Comparison of ENCODE assay signal across 21 cellular contexts in the genomic region with DNA sequence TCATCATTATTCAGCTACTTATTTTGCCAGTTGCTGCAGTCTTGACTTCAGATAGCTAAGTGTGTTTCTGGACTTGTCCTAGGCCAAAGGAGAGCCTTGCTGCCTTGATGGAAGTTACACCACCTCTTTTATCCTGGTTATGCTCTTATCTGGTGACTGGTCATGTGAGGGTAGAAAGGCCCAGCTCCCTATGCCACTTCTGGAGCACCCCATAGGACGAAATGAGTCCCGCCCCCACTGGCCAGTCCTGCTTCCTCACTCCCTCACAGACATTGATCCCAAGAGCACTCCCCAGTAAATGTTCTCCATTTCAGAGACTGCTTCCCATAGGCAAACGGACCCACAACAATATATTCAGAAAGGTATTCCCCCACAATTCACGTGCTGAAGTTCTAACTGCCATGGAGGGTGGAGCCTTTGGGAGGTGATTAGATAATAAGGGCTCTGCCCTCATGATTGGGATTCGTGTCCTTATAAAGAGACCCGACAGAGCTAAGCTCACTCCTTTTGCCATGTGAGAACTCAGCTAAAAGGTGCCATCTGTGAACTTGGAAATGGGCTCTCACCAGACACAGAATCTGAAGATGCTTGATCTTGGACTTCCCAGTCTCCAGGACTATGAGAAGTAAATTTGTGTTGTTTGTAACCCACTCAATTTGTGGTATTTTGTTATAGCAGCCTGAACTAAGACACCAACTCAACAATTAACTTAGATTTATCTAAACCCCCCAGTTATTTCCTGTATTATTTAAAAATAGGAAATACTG. TPM values are rescaled to one million over a fixed set of nuclear protein-coding genes. Genes with fewer than 3 reads are reported as not detected.
DNase-seq lines count a peak whose midpoint lies in the region; ATAC-seq, FAIRE-seq and TF ChIP-seq lines count a peak whose summit lies in the region.
"Had no signal": no experiment of that assay in that cellular context is flagged by ENCODE, and none has a peak within 500 bp of the region (broad histone marks: within the 10 kb centered on the region; RNA-seq: fewer than 3 reads in every experiment).

No MANE protein-coding gene starts in this region.

- no TSS peak for BruUV-seq in HepG2 (replicated peaks; lab: Mats Ljungman, UMichigan)

- H3K4me2 ChIP-seq in HepG2 (ENCODE audit: low read depth, low read length) = no peak overlapping the region
- H3K4me2 ChIP-seq: A549, KMS-11 had no signal

- peak overlapping the region; percentile 29 for H3K27ac ChIP-seq in WERI-Rb-1
- no peak overlapping the region for H3K27ac ChIP-seq in HepG2 (ENCODE audit: extremely low read length, insufficient read depth, low read length)
- H3K27ac ChIP-seq: A549, KMS-11 had no signal

- H3K4me1 ChIP-seq in HepG2 (ENCODE audit: insufficient read depth, low read length) = peaks cover 47% of the 10 kb centered on the region

- no peak for TF ChIP-seq POLR2A in HepG2 (IDR thresholded peaks at IDR 0.05; ENCODE audit: insufficient read depth in 1 of 2, low read depth in 2 of 2, low read length in 2 of 2)

- FAIRE-seq in D721Med (lab: Jason Lieb, UNC) (peak; percentile 84), HepG2 (lab: Jason Lieb, UNC) (no peak)
- FAIRE-seq: A549, GM12892 had no signal

- ATAC-seq in HepG2 = no peak
- ATAC-seq: A549 had no signal

- no peaks in the 10 kb centered on the region for H3K27me3 ChIP-seq in WERI-Rb-1 (ENCODE audit: insufficient read depth, low read depth, severe bottlenecking)
- no peaks in the 10 kb centered on the region for H3K27me3 ChIP-seq in HepG2 (ENCODE audit: control insufficient read depth in 1 of 2, insufficient read depth in 2 of 2, low read length in 2 of 2)

- in situ Hi-C loops in HepG2 (cut with HindIII; ENCODE audit: extremely low pct_ligation_motif_present, low pct_unique_long_range_greater_than_20kb) = loop anchor here (5.0 to 25.0 kb wide), 2 partner anchors 113 to 578 kb away; no protein-coding TSS in a partner anchor

- H3K9ac ChIP-seq in HepG2 (ENCODE audit: insufficient read depth, low read depth, low read length) = no peak overlapping the region
- H3K9ac ChIP-seq: KMS-11 had no signal

- DNase-seq in D721Med (ENCODE audit: insufficient read length, low spot score) (no peak), WERI-Rb-1 (peak; percentile 40), HepG2 (ENCODE audit: low spot score) (no peak), T-helper 9 cell (no peak), SHP77 (lab: John Stamatoyannopoulos, UW) (no peak)
- DNase-seq in activated CD4-positive, alpha-beta T cell treated with anti-CD3 and anti-CD28 coated beads, Interleukin-2, amount 50 U/mL, for 1 hour = no peak
- DNase-seq: CD4-positive, alpha-beta memory T cell; DMS79; HFFc6; NCI-H1417; NCI-H187; NCI-H2107; NCI-H510A; NCI-H748 treated with DMSO at 0.1 percent for 48 hours; OCI-M1; RPMI8226 had no signal

- intact Hi-C loops in HepG2 (cut with micrococcal nuclease; ENCODE audit: unreplicated experiment) = loop anchor here (1.0 kb wide), 1 partner anchor 343 kb away; no protein-coding TSS in a partner anchor

- H3K9me3 ChIP-seq in WERI-Rb-1 (ENCODE audit: severe bottlenecking) (no peaks in the 10 kb centered on the region), HepG2 (ENCODE audit: low read length) (no peaks in the 10 kb centered on the region)
- H3K9me3 ChIP-seq: A549 had no signal

- H3K36me3 ChIP-seq in WERI-Rb-1 (no peaks in the 10 kb centered on the region), HepG2 (replicated peaks in 1 of 2; ENCODE audit: control insufficient read depth in 1 of 2, insufficient read depth in 2 of 2, low read length in 2 of 2) (no peaks in the 10 kb centered on the region)

- CTCF ChIA-PET in HepG2 (lab: Yijun Ruan, JAX; ENCODE audit: low intra/inter-chr PET ratio, low total read pairs) = interaction anchor here (4.2 kb wide), 1 partner anchor 21 kb away, joined by 40 read pairs; the partner anchor contains the start of gene ELOVL2

- no peaks in the 10 kb centered on the region for H4K20me1 ChIP-seq in HepG2 (ENCODE audit: insufficient read depth, low read length)

- H2AFZ ChIP-seq in HepG2 (ENCODE audit: low read length) = no peak overlapping the region

- TF ChIP-seq CTCF in D721Med (IDR thresholded peaks at IDR 0.05; ENCODE audit: insufficient read depth, missing control alignments) = no peak
- no peak for TF ChIP-seq CTCF in WERI-Rb-1 (IDR thresholded peaks at IDR 0.05; ENCODE audit: low read depth, low read length)
- no peak for TF ChIP-seq CTCF in HepG2 (CRISPR knock-in tag; IDR thresholded peaks at IDR 0.05)

- POLR2A ChIA-PET in HepG2 (lab: Yijun Ruan, JAX) = interaction anchor here (1.2 to 2.3 kb wide), 4 partner anchors 9 to 114 kb away, joined by 3 to 17 read pairs (median 8); no protein-coding TSS in a partner anchor

- TF ChIP-seq EP300 in HepG2 (IDR thresholded peaks at IDR 0.05; ENCODE audit: low read depth in 2 of 2, low read length in 2 of 2) = no peak
- no peak for TF ChIP-seq EP300 in HepG2 (CRISPR knock-in tag; IDR thresholded peaks at IDR 0.05; ENCODE audit: borderline replicate concordance)

- TF ChIP-seq RAD21 in HepG2 (CRISPR knock-in tag; IDR thresholded peaks at IDR 0.05) = no peak

- WGBS in HepG2 (ENCODE audit: low lambda C conversion rate) = 91% methylated on average over 6 of the region's 6 CpGs

- H3K4me3 ChIP-seq in WERI-Rb-1 (ENCODE audit: low read depth, low read length) (no peak overlapping the region), HepG2 (replicated peaks in 1 of 3; ENCODE audit: insufficient read depth in 1 of 3, low read depth in 2 of 3, low read length in 3 of 3) (no peak overlapping the region; a peak in 1 of 6 replicates)
- H3K4me3 ChIP-seq: A549 had no signal

- no peaks in the 10 kb centered on the region for H3K79me2 ChIP-seq in HepG2 (ENCODE audit: insufficient read depth, low read length)

RNA-seq across cellular contexts. Expression of gene ELOVL2, which starts 21.5 kb away (rescaled TPM):
- 60.1 and 65.4 TPM in 2 replicates for total RNA-seq in HepG2 (2016; rRNA removed; fragmentation: Illumina TruSeq; extraction: Trizol)
- 16.2 and 17.4 TPM in 2 replicates for total RNA-seq in HepG2 (2016; cell fraction: cytosol; rRNA removed; fragmentation: Illumina TruSeq; extraction: Trizol; ENCODE audit: low read depth)
- 56.0 and 65.6 TPM in 2 replicates for total RNA-seq in HepG2 (2016; cell fraction: insoluble cytoplasmic fraction; rRNA removed; fragmentation: Illumina TruSeq; extraction: Trizol)
- 63.8 and 70.3 TPM in 2 replicates for total RNA-seq in HepG2 (2016; cell fraction: membrane; rRNA removed; fragmentation: Illumina TruSeq; extraction: Trizol)
- 58.7 and 63.1 TPM in 2 replicates for total RNA-seq in HepG2 (2016; cell fraction: nucleus; rRNA removed; fragmentation: Illumina TruSeq; extraction: Trizol)
- 32.1 and 43.6 TPM in 2 replicates for polyA plus RNA-seq in HepG2 (2011; rRNA removed)
- 20.8 and 31.9 TPM in 2 replicates for polyA plus RNA-seq in HepG2 (2011; cell fraction: cytosol; rRNA removed)
- polyA plus RNA-seq in HepG2 (2011; cell fraction: nucleus; rRNA removed) = 13.8 and 15.2 TPM in 2 replicates
- polyA plus RNA-seq in HepG2 (2012) = 48.1 and 62.3 TPM in 2 replicates
- 17.6 and 20.3 TPM in 2 replicates for polyA plus RNA-seq in HepG2 (2016; cell fraction: cytosol; fragmentation: Illumina TruSeq; extraction: Trizol; ENCODE audit: low read depth)
- 68.4 and 70.1 TPM in 2 replicates for polyA plus RNA-seq in HepG2 (2016; cell fraction: insoluble cytoplasmic fraction; fragmentation: Illumina TruSeq; extraction: Trizol; ENCODE audit: low read depth)
- 54.8 and 56.6 TPM in 2 replicates for polyA plus RNA-seq in HepG2 (2016; cell fraction: membrane; fragmentation: Illumina TruSeq; extraction: Trizol; ENCODE audit: low read depth)
- polyA plus RNA-seq in HepG2 (2016; cell fraction: nucleus; fragmentation: Illumina TruSeq; extraction: Trizol; ENCODE audit: insufficient read depth, low read depth) = 89.1 and 92.2 TPM in 2 replicates
- polyA minus RNA-seq in HepG2 (2011; rRNA and poly(A)+ RNA removed; ENCODE audit: low replicate concordance) = 43.3 TPM in 1 of 2 replicates, not detected in the other
- polyA minus RNA-seq in HepG2 (2011; cell fraction: cytosol; rRNA and poly(A)+ RNA removed) = 26.2 and 28.8 TPM in 2 replicates
- 17.1 and 19.9 TPM in 2 replicates for polyA minus RNA-seq in HepG2 (2011; cell fraction: nucleus; rRNA and poly(A)+ RNA removed)
- total RNA-seq: CD4-positive, alpha-beta memory T cell had no signal
- polyA plus RNA-seq: CD4-positive, alpha-beta memory T cell had no signal

RNA-seq across cellular contexts. Expression of gene SMIM13, which starts 28.0 kb away (rescaled TPM):
- 9.5 and 10.2 TPM in 2 replicates for total RNA-seq in HepG2 (2016; rRNA removed; fragmentation: Illumina TruSeq; extraction: Trizol)
- total RNA-seq in HepG2 (2016; cell fraction: cytosol; rRNA removed; fragmentation: Illumina TruSeq; extraction: Trizol; ENCODE audit: low read depth) = 7.2 and 7.8 TPM in 2 replicates
- total RNA-seq in HepG2 (2016; cell fraction: insoluble cytoplasmic fraction; rRNA removed; fragmentation: Illumina TruSeq; extraction: Trizol) = 8.5 and 9.8 TPM in 2 replicates
- total RNA-seq in HepG2 (2016; cell fraction: membrane; rRNA removed; fragmentation: Illumina TruSeq; extraction: Trizol) = 10.2 and 12.9 TPM in 2 replicates
- total RNA-seq in HepG2 (2016; cell fraction: nucleus; rRNA removed; fragmentation: Illumina TruSeq; extraction: Trizol) = 12.8 and 14.5 TPM in 2 replicates
- polyA plus RNA-seq in HepG2 (2011; rRNA removed) = 2.5 and 2.7 TPM in 2 replicates
- polyA plus RNA-seq in HepG2 (2011; cell fraction: cytosol; rRNA removed) = 1.2 and 1.9 TPM in 2 replicates
- polyA plus RNA-seq in HepG2 (2011; cell fraction: nucleus; rRNA removed) = 1.6 and 2.3 TPM in 2 replicates
- 6.0 and 6.5 TPM in 2 replicates for polyA plus RNA-seq in HepG2 (2012)
- 11.0 and 14.0 TPM in 2 replicates for polyA plus RNA-seq in HepG2 (2016; cell fraction: cytosol; fragmentation: Illumina TruSeq; extraction: Trizol; ENCODE audit: low read depth)
- 10.4 and 11.8 TPM in 2 replicates for polyA plus RNA-seq in HepG2 (2016; cell fraction: insoluble cytoplasmic fraction; fragmentation: Illumina TruSeq; extraction: Trizol; ENCODE audit: low read depth)
- polyA plus RNA-seq in HepG2 (2016; cell fraction: membrane; fragmentation: Illumina TruSeq; extraction: Trizol; ENCODE audit: low read depth) = 13.1 and 14.3 TPM in 2 replicates
- 15.6 and 18.1 TPM in 2 replicates for polyA plus RNA-seq in HepG2 (2016; cell fraction: nucleus; fragmentation: Illumina TruSeq; extraction: Trizol; ENCODE audit: insufficient read depth, low read depth)
- polyA minus RNA-seq in HepG2 (2011; rRNA and poly(A)+ RNA removed; ENCODE audit: low replicate concordance) = 1.7 and 2.9 TPM in 2 replicates
- 2.0 and 5.2 TPM in 2 replicates for polyA minus RNA-seq in HepG2 (2011; cell fraction: cytosol; rRNA and poly(A)+ RNA removed)
- 10.0 and 11.2 TPM in 2 replicates for polyA minus RNA-seq in HepG2 (2011; cell fraction: nucleus; rRNA and poly(A)+ RNA removed)

RNA-seq across cellular contexts. Expression of gene ERVFRD-1, which starts 45.9 kb away (rescaled TPM):
- total RNA-seq in HepG2 (2016; rRNA removed; fragmentation: Illumina TruSeq; extraction: Trizol) = not detected in 2 replicates
- not detected in 2 replicates for total RNA-seq in HepG2 (2016; cell fraction: cytosol; rRNA removed; fragmentation: Illumina TruSeq; extraction: Trizol; ENCODE audit: low read depth)
- total RNA-seq in HepG2 (2016; cell fraction: insoluble cytoplasmic fraction; rRNA removed; fragmentation: Illumina TruSeq; extraction: Trizol) = not detected in 2 replicates
- total RNA-seq in HepG2 (2016; cell fraction: membrane; rRNA removed; fragmentation: Illumina TruSeq; extraction: Trizol) = not detected in 2 replicates
- total RNA-seq in HepG2 (2016; cell fraction: nucleus; rRNA removed; fragmentation: Illumina TruSeq; extraction: Trizol) = not detected in 2 replicates
- polyA plus RNA-seq in HepG2 (2011; rRNA removed) = not detected in 2 replicates
- not detected in 2 replicates for polyA plus RNA-seq in HepG2 (2011; cell fraction: cytosol; rRNA removed)
- not detected in 2 replicates for polyA plus RNA-seq in HepG2 (2011; cell fraction: nucleus; rRNA removed)
- 0.07 TPM in 1 of 2 replicates, not detected in the other for polyA plus RNA-seq in HepG2 (2012)
- polyA plus RNA-seq in HepG2 (2016; cell fraction: cytosol; fragmentation: Illumina TruSeq; extraction: Trizol; ENCODE audit: low read depth) = not detected in 2 replicates
- not detected in 2 replicates for polyA plus RNA-seq in HepG2 (2016; cell fraction: insoluble cytoplasmic fraction; fragmentation: Illumina TruSeq; extraction: Trizol; ENCODE audit: low read depth)
- polyA plus RNA-seq in HepG2 (2016; cell fraction: membrane; fragmentation: Illumina TruSeq; extraction: Trizol; ENCODE audit: low read depth) = not detected in 2 replicates
- not detected in 2 replicates for polyA plus RNA-seq in HepG2 (2016; cell fraction: nucleus; fragmentation: Illumina TruSeq; extraction: Trizol; ENCODE audit: insufficient read depth, low read depth)
- not detected in 2 replicates for polyA minus RNA-seq in HepG2 (2011; rRNA and poly(A)+ RNA removed; ENCODE audit: low replicate concordance)
- polyA minus RNA-seq in HepG2 (2011; cell fraction: cytosol; rRNA and poly(A)+ RNA removed) = not detected in 2 replicates
- not detected in 2 replicates for polyA minus RNA-seq in HepG2 (2011; cell fraction: nucleus; rRNA and poly(A)+ RNA removed)
- total RNA-seq: CD4-positive, alpha-beta memory T cell; H4; HFFc6 had no signal
- polyA plus RNA-seq: A549, BJ had no signal
